Comparison of ENCODE assay signal across 1 cellular context in the genomic region with DNA sequence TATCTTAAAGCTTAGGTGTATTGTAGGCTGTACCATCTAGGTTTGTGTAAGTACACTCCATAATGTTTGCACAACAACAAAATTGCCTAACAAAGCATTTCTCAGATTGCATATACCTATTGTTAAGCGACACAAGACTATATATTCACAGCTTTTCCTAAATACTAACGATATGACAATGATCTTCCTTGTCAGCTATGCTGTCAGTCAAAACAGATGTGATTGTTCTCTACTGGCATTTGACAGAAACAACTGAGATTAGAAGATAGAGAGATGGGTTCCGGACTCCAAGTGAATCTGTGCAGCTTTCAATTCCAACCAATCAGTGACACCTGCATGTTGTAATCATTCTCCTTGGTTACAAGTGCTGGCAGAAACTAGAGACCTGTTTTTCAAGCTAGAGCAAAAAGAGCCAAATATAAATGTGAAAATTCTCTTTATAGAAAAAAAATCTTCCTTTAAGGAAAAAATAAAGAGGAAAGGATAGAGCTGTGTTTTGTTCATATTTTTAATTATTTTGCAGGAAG.
TF ChIP-seq lines count a peak whose summit lies in the region.

No MANE protein-coding gene starts in this region.

TF ChIP-seq in GM23338, 12 proteins besides CTCF, POLR2A, EP300 and RAD21 (continued from another document):
- TF ChIP-seq ZNF462 (CRISPR knock-in tag; IDR thresholded peaks at IDR 0.05) (no peak), CREB1 (CRISPR knock-in tag; IDR thresholded peaks at IDR 0.05; ENCODE audit: low read depth) (no peak), STAT1 (IDR thresholded peaks at IDR 0.05; ENCODE audit: unreplicated experiment) (no peak)
